ENCODE assay signal across 1 cellular context in genomic region chr15:76152197-76152596, GRCh38.
TF ChIP-seq lines count a peak whose summit lies in the region.

No MANE protein-coding gene starts in this region.

TF ChIP-seq in IMR-90, 13 proteins besides CTCF, POLR2A, EP300 and RAD21 (continued from another document):
- TF ChIP-seq ELK1 (IDR thresholded peaks at IDR 0.05; ENCODE audit: borderline replicate concordance, low read depth, low read length) (no peak), RCOR1 (IDR thresholded peaks at IDR 0.05; ENCODE audit: insufficient replicate concordance, low read length) (no peak)
